1 cellular context compared by ENCODE assay signal in genomic region chr7:129224251-129225205, GRCh38.
TF ChIP-seq lines count a peak whose summit lies in the region.

TSS of gene AHCYL2 (plus strand) at chr7:129225030.

TF ChIP-seq in GM12878, 131 proteins besides CTCF, POLR2A, EP300 and RAD21 (continued from another document):
- TF ChIP-seq ZNF217 (IDR thresholded peaks at IDR 0.05) (no peak), WRNIP1 (IDR thresholded peaks at IDR 0.05; ENCODE audit: borderline replicate concordance, low read depth, low read length) (no peak), STAT3 (IDR thresholded peaks at IDR 0.05; ENCODE audit: low read depth, low read length) (no peak), ZBTB4 (CRISPR knock-in tag; IDR thresholded peaks at IDR 0.05) (no peak), TCF7 (IDR thresholded peaks at IDR 0.05; ENCODE audit: borderline replicate concordance) (no peak), LARP7 (IDR thresholded peaks at IDR 0.05) (peak; percentile 65), BACH1 (IDR thresholded peaks at IDR 0.05; ENCODE audit: borderline replicate concordance) (no peak), ZNF622 (IDR thresholded peaks at IDR 0.05) (no peak), IRF4 (IDR thresholded peaks at IDR 0.05; ENCODE audit: low read depth, low read length) (0 out of 2 replicates have a peak, but pooled peaks have one; percentile 42), BRCA1 (IDR thresholded peaks at IDR 0.05; ENCODE audit: low read depth, low read length) (0 out of 2 replicates have a peak, but pooled peaks have one; percentile 6), RELA (IDR thresholded peaks at IDR 0.05; ENCODE audit: borderline replicate concordance, partially characterized antibody) (peak; percentile 71), PRDM15 (CRISPR knock-in tag; IDR thresholded peaks at IDR 0.05) (no peak), KAT2A (conservative IDR thresholded peaks at IDR 0.05; ENCODE audit: control insufficient read depth, low read depth, low read length) (no peak), TAF1 (IDR thresholded peaks at IDR 0.05; ENCODE audit: borderline replicate concordance, low read depth, low read length) (0 out of 2 replicates have a peak, but pooled peaks have one; percentile 39), TARDBP (IDR thresholded peaks at IDR 0.05; ENCODE audit: borderline replicate concordance) (peak; percentile 98), PML (IDR thresholded peaks at IDR 0.05; ENCODE audit: low read length) (no peak), NBN (IDR thresholded peaks at IDR 0.05) (peak; percentile 87; the same call in 1 of the 2 replicates), SUZ12 (IDR thresholded peaks at IDR 0.05; ENCODE audit: unreplicated experiment) (no peak), ZNF592 (IDR thresholded peaks at IDR 0.05) (no peak), NR2C1 (IDR thresholded peaks at IDR 0.05) (peak; percentile 82)
